23 cellular contexts compared by ENCODE assay signal in genomic region chr6:40187654-40188053, GRCh38.
"Had no signal": no experiment of that assay in that cellular context is flagged by ENCODE, and none has a peak within 500 bp of the region (broad histone marks: within the 10 kb centered on the region; RNA-seq: fewer than 3 reads in every experiment).

No MANE protein-coding gene starts in this region.

- H3K4me3 ChIP-seq: dorsolateral prefrontal cortex, mucosa of descending colon, ovary, right atrium auricular region, sigmoid colon, skin epidermis, testis, tibial nerve, upper lobe of right lung, vagina had no signal

- ATAC-seq: left lobe of liver; mucosa of descending colon; naive thymus-derived CD8-positive, alpha-beta T cell; stimulated activated naive B cell treated with anti-CD40 and anti-IgM and Interleukin-4, amounts not matched to agents 10 μg/mL and 1 μg/mL and 100 μg/mL, for 72 hours; stimulated activated naive CD8-positive, alpha-beta T cell treated with anti-CD3 and anti-CD28 coated beads, Interleukin-15, amount 100 ng/mL, for 72 hours; upper lobe of right lung had no signal

- H3K27me3 ChIP-seq: ovary, right atrium auricular region, sigmoid colon, testis, tibial nerve, upper lobe of right lung, vagina had no signal

- H3K9me3 ChIP-seq: ovary, testis, vagina had no signal

- H3K4me1 Mint-ChIP-seq: naive thymus-derived CD8-positive, alpha-beta T cell; stimulated activated naive CD8-positive, alpha-beta T cell treated with anti-CD3 and anti-CD28 coated beads, Interleukin-15, amount 100 ng/mL, for 72 hours had no signal

- H3K4me1 ChIP-seq: right atrium auricular region, sigmoid colon, testis, upper lobe of right lung, vagina had no signal

- H3K27ac Mint-ChIP-seq: naive thymus-derived CD8-positive, alpha-beta T cell; stimulated activated naive B cell treated with anti-CD40 and anti-IgM and Interleukin-4, amounts not matched to agents 10 μg/mL and 1 μg/mL and 100 μg/mL, for 72 hours had no signal

- H3K27ac ChIP-seq: dorsolateral prefrontal cortex, ovary, right atrium auricular region, sigmoid colon, testis, tibial nerve, upper lobe of right lung, vagina had no signal

- DNase-seq: dorsolateral prefrontal cortex; effector CD8-positive, alpha-beta T cell; foreskin melanocyte; head of caudate nucleus; hippocampal formation; kidney glomerular epithelial cell; mammary epithelial cell; mucosa of descending colon; naive thymus-derived CD8-positive, alpha-beta T cell; ovary; sigmoid colon; stimulated activated CD4-positive, alpha-beta T cell treated with anti-CD3 and anti-CD28 coated beads, Interleukin-2, amount 100 ng/mL, for 24 hours; stimulated activated CD4-positive, alpha-beta T cell treated with anti-CD3 and anti-CD28 coated beads, Interleukin-4, amount 100 ng/mL, for 4 hours; stimulated activated naive B cell treated with anti-CD40 and anti-IgM and Interleukin-4, amounts not matched to agents 10 μg/mL and 1 μg/mL and 100 μg/mL, for 72 hours; stimulated activated naive CD8-positive, alpha-beta T cell treated with anti-CD3 and anti-CD28 coated beads, Interleukin-15, amount 100 ng/mL, for 72 hours; testis; upper lobe of right lung had no signal

- H3K4me3 Mint-ChIP-seq: naive thymus-derived CD8-positive, alpha-beta T cell; neural crest cell; stimulated activated naive B cell treated with anti-CD40 and anti-IgM and Interleukin-4, amounts not matched to agents 10 μg/mL and 1 μg/mL and 100 μg/mL, for 72 hours; stimulated activated naive CD8-positive, alpha-beta T cell treated with anti-CD3 and anti-CD28 coated beads, Interleukin-15, amount 100 ng/mL, for 72 hours had no signal
